Comparison of ENCODE assay signal across 10 cellular contexts in the genomic region with DNA sequence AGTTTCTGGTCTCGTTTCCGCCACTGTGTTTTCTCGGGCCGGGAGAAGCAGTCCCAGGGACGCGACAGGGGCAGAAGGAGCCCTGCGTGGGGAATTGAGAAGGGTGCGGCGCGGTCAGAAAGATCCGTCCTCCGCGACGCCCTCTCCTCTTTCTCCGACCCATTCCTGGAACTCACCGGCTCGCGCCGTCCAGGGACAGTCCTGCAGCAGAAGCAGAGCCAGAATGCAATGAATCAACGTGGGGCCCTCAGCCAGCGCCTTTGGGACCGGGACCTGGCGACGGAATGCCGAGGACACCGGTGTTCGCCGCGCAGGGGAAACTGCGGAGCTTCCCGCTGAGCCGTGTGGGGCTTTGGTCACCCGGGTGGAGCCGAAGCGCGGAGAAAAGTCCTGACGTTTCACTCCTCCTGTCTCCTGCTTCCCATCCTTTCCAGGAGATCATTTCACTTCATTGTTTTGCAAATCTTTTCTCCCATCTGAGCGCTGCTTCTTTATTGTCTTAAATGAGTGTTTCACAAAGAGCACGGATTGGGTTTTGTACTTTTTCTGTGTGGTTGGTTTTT. TPM values are rescaled to one million over a fixed set of nuclear protein-coding genes. Genes with fewer than 3 reads are reported as not detected.
A peak's percentile ranks its signal among the peaks of the same experiment; 100 is the strongest.
DNase-seq lines count a peak whose midpoint lies in the region; ATAC-seq, FAIRE-seq and TF ChIP-seq lines count a peak whose summit lies in the region.
"Had no signal": no experiment of that assay in that cellular context is flagged by ENCODE, and none has a peak within 500 bp of the region (broad histone marks: within the 10 kb centered on the region; RNA-seq: fewer than 3 reads in every experiment).

No MANE protein-coding gene starts in this region.

- no peak for FAIRE-seq in RCC 7860 (lab: Jason Lieb, UNC)

- H3K9me2 ChIP-seq in Loucy (replicated peaks; ENCODE audit: low read depth, low read length): no peaks in the 10 kb centered on the region

- H3K4me3 ChIP-seq in Loucy (ENCODE audit: low read length, poor library complexity, severe bottlenecking): peak overlapping the region; percentile 71
- peak overlapping the region; percentile 38 for H3K4me3 ChIP-seq in parathyroid adenoma (ENCODE audit: low read depth, low read length)
- H3K4me3 ChIP-seq: mucosa of descending colon had no signal

- H3K36me3 Mint-ChIP-seq in chondrocyte (ENCODE audit: low read depth): peaks cover 18% of the 10 kb centered on the region

- no peaks in the 10 kb centered on the region for H4K20me1 ChIP-seq in Loucy (ENCODE audit: insufficient read depth, low read length, poor library complexity, severe bottlenecking)

- no peaks in the 10 kb centered on the region for H3F3A ChIP-seq in Loucy (ENCODE audit: low read depth)

- no peak overlapping the region for H3K27ac Mint-ChIP-seq in chondrocyte (ENCODE audit: unreplicated experiment)

- peak overlapping the region; percentile 81 for H3K4me2 ChIP-seq in Loucy (ENCODE audit: low read depth, low read length, poor library complexity, severe bottlenecking)
- H3K4me2 ChIP-seq in parathyroid adenoma (ENCODE audit: low read length): peak overlapping the region; percentile 63

- H3K27me3 Mint-ChIP-seq in chondrocyte (ENCODE audit: low read depth): peaks cover 91% of the 10 kb centered on the region

- H2AFZ ChIP-seq in Loucy (ENCODE audit: low read length): peak overlapping the region; percentile 76
- H2AFZ ChIP-seq in parathyroid adenoma: no peak overlapping the region

- ATAC-seq in HG03432 (IDR thresholded peaks at IDR 0.05; ENCODE audit: unreplicated experiment): no peak
- ATAC-seq in GM19035 (IDR thresholded peaks at IDR 0.05; ENCODE audit: unreplicated experiment): no peak

- H3K9me3 ChIP-seq in Loucy (ENCODE audit: insufficient read depth, low read depth, low read length): no peaks in the 10 kb centered on the region
- no peaks in the 10 kb centered on the region for H3K9me3 ChIP-seq in parathyroid adenoma (ENCODE audit: control insufficient read depth, low read length)
- H3K9me3 ChIP-seq: mucosa of descending colon had no signal

- H3K4me1 ChIP-seq in Loucy (ENCODE audit: insufficient read depth, low read length, poor library complexity, severe bottlenecking) (peaks cover 16% of the 10 kb centered on the region), parathyroid adenoma (no peaks in the 10 kb centered on the region)

- peaks cover 20% of the 10 kb centered on the region for H3K4me1 Mint-ChIP-seq in chondrocyte (ENCODE audit: low read depth)

- peaks cover 11% of the 10 kb centered on the region for H3K9me3 Mint-ChIP-seq in chondrocyte (ENCODE audit: low read depth)

- H3K27me3 ChIP-seq in Loucy (ENCODE audit: insufficient read depth, low read length, poor library complexity, severe bottlenecking) (peaks cover 12% of the 10 kb centered on the region), parathyroid adenoma (ENCODE audit: control insufficient read depth, insufficient read depth, low read length) (peaks cover 6% of the 10 kb centered on the region)

- H3K36me3 ChIP-seq in Loucy (ENCODE audit: insufficient read depth, low read length) (no peaks in the 10 kb centered on the region), parathyroid adenoma (ENCODE audit: control insufficient read depth, insufficient read depth, low read length) (no peaks in the 10 kb centered on the region)

- H3K4me3 Mint-ChIP-seq in chondrocyte (ENCODE audit: unreplicated experiment): peak overlapping the region; percentile 54

- no peak overlapping the region for H3K27ac ChIP-seq in parathyroid adenoma

- TF ChIP-seq CTCF in Loucy (conservative IDR thresholded peaks at IDR 0.05; ENCODE audit: low read length) (no peak), chondrocyte (IDR thresholded peaks at IDR 0.05) (no peak), parathyroid adenoma (IDR thresholded peaks at IDR 0.05) (no peak)

- H3K9ac ChIP-seq in Loucy (ENCODE audit: low read depth, low read length, poor library complexity, severe bottlenecking) (no peak overlapping the region), parathyroid adenoma (no peak overlapping the region)

- H3K79me2 ChIP-seq in Loucy (ENCODE audit: insufficient read depth, low read length): no peaks in the 10 kb centered on the region
- H3K79me2 ChIP-seq in parathyroid adenoma: no peaks in the 10 kb centered on the region

- DNase-seq in GM03348 (ENCODE audit: low spot score) (peak; percentile 24), chondrocyte (ENCODE audit: low spot score) (no peak), RCC 7860 (ENCODE audit: low spot score) (no peak)
- no peak for DNase-seq in activated effector memory CD4-positive, alpha-beta T cell treated with anti-CD3 and anti-CD28 coated beads, Interleukin-2, amount 50 U/mL, for 16 hours
- DNase-seq: mucosa of descending colon had no signal

RNA-seq across cellular contexts. Expression of a gene that starts 26.4 kb away (rescaled TPM):
- 2.8 to 29.8 TPM (median 29.8 TPM) in 3 replicates for total RNA-seq in chondrocyte
- total RNA-seq: mucosa of descending colon had no signal

RNA-seq across cellular contexts. Expression of a gene that starts 35.1 kb away (rescaled TPM):
- not detected in 3 replicates for total RNA-seq in chondrocyte
- total RNA-seq: mucosa of descending colon; T-helper 2 cell treated with Interferon-gamma antibody and Interleukin-4, amounts not matched to agents 100 ng/mL and 5 ng/mL, for 36 hours had no signal

RNA-seq across cellular contexts. Expression of a gene that starts 48.4 kb away (rescaled TPM):
- 7.7 to 15.1 TPM (median 13.9 TPM) in 3 replicates for total RNA-seq in chondrocyte
